ENCODE assay signal across 12 cellular contexts in the genomic region with DNA sequence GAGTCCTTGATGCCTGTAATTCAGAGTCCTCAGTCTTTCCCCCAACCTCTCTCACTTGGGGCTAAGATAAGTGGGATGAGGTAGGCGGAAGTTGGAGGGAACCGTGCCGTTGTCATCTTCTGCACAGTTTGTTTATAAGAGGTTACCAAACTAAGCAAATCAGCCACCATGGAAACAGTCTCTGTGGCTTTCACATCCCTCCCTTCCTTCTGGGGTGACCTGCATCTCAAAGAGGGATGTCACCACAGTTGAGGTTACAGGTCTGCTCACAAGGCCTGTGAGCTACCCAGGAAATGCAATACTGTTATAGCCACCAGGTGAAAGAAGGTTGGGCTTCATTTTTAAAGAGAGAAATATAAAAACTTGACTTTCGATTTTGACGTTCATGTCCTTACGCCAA. TPM values are rescaled to one million over a fixed set of nuclear protein-coding genes. Genes with fewer than 3 reads are reported as not detected.
DNase-seq lines count a peak whose midpoint lies in the region; ATAC-seq, FAIRE-seq and TF ChIP-seq lines count a peak whose summit lies in the region.
"Had no signal": no experiment of that assay in that cellular context is flagged by ENCODE, and none has a peak within 500 bp of the region (broad histone marks: within the 10 kb centered on the region; RNA-seq: fewer than 3 reads in every experiment).

No MANE protein-coding gene starts in this region.

- CTCF ChIA-PET in GM12878 (lab: Yijun Ruan, JAX), result interaction anchor here (1.8 kb wide), 1 partner anchor 83 kb away, joined by 7 read pairs; no protein-coding TSS in a partner anchor

- no peak for TF ChIP-seq POLR2A in GM12878 (IDR thresholded peaks at IDR 0.05; ENCODE audit: low read depth, low read length)

- H3K79me2 ChIP-seq in GM12878 (ENCODE audit: control insufficient read depth, insufficient read depth, low read length), result no peaks in the 10 kb centered on the region

- H3K27ac ChIP-seq in GM12878 (ENCODE audit: control insufficient read depth, insufficient read depth), result no peak overlapping the region

- DNase-seq in GM13977 (ENCODE audit: low spot score) (peak; percentile 35), GM12878 (ENCODE audit: low read depth, low spot score) (peak; percentile 56), dermis blood vessel endothelial cell (no peak), hepatic stellate cell (ENCODE audit: low spot score) (no peak), T1000 (lab: John Stamatoyannopoulos, UW) (no peak), NCI-H510A treated with DMSO at 0.1 percent for 48 hours (lab: John Stamatoyannopoulos, UW) (no peak)
- DNase-seq: amygdala had no signal

- SMC1A ChIA-PET in GM12878 (lab: Charles Lee; ENCODE audit: uncharacterized antibody, unreplicated experiment), result no interaction called here

- H3K4me3 ChIP-seq in GM12878, result no peak overlapping the region

- peak overlapping the region; percentile 48 to 71 (median 66) for H3K27ac Mint-ChIP-seq in IgD-negative memory B cell

- no peak for FAIRE-seq in GM12878 (lab: Jason Lieb, UNC)
- FAIRE-seq: frontal cortex, HTR-8/SVneo had no signal

- no peaks in the 10 kb centered on the region for H4K20me1 ChIP-seq in GM12878 (ENCODE audit: control insufficient read depth, insufficient read depth)

- no peak for TF ChIP-seq RAD21 in GM12878 (IDR thresholded peaks at IDR 0.05; ENCODE audit: insufficient read depth, low read depth, low read length)

- in situ Hi-C loops in GM13977 (cut with MboI; ENCODE audit: low pct_unique_long_range_greater_than_20kb, low sequenced_read_pairs, unreplicated experiment) (no loop called here), GM12878 (cut with MboI) (no loop called here)

- peaks cover 14 to 31% (median 23%) of the 10 kb centered on the region in 3 donors for H3K4me1 Mint-ChIP-seq in IgD-negative memory B cell

- no peaks in the 10 kb centered on the region for H3K9me3 Mint-ChIP-seq in IgD-negative memory B cell

- WGBS in GM12878 (ENCODE audit: insufficient coverage, insufficient replicate concordance, low lambda C conversion rate, missing lambda C conversion rate), result 21% methylated on average over 6 of the region's 6 CpGs

- H2AFZ ChIP-seq in GM12878 (ENCODE audit: control insufficient read depth, low read depth, low read length), result no peak overlapping the region

- ATAC-seq in GM21529 (IDR thresholded peaks at IDR 0.05; ENCODE audit: unreplicated experiment) (peak; percentile 55), GM12878 (peak; percentile 56)

- H3K36me3 Mint-ChIP-seq in IgD-negative memory B cell, result no peaks in the 10 kb centered on the region

- H3K9ac ChIP-seq in GM12878 (ENCODE audit: control insufficient read depth, insufficient read depth, low read length), result no peak overlapping the region

- TF ChIP-seq CTCF in GM13977 (IDR thresholded peaks at IDR 0.05; ENCODE audit: extremely low read depth, insufficient read depth, missing control alignments) (no peak), GM12878 (IDR thresholded peaks at IDR 0.05 in 2 of 3, conservative IDR thresholded peaks at IDR 0.05 in 1 of 3; ENCODE audit: control insufficient read depth in 2 of 3, extremely low read depth in 1 of 3, insufficient read depth in 1 of 3, low read depth in 3 of 3, low read length in 3 of 3) (0 out of 6 replicates have a peak, but pooled peaks of 1 of the 3 experiments have one; percentile 13)

- H3K9me3 ChIP-seq in GM12878 (replicated peaks; ENCODE audit: control insufficient read depth, insufficient read depth, low read length), result no peaks in the 10 kb centered on the region

- RAD21 ChIA-PET in GM12878 (lab: Charles Lee; ENCODE audit: unreplicated experiment), result no interaction called here

- BruUV-seq in GM12878 (replicated peaks; lab: Mats Ljungman, UMichigan), result no TSS peak

- no peak for TF ChIP-seq EP300 in GM12878 (IDR thresholded peaks at IDR 0.05; ENCODE audit: borderline replicate concordance in 1 of 2, control insufficient read depth in 1 of 2, low read depth in 2 of 2, low read length in 2 of 2)

- H3K36me3 ChIP-seq in GM12878 (ENCODE audit: control insufficient read depth in 2 of 2, insufficient read depth in 2 of 2, low read length in 1 of 2), result no peaks in the 10 kb centered on the region

- H3K4me2 ChIP-seq in GM12878 (ENCODE audit: control insufficient read depth, insufficient read depth), result no peak overlapping the region; the same call in none of the 2 replicates

- peaks cover 33% of the 10 kb centered on the region for H3K27me3 Mint-ChIP-seq in IgD-negative memory B cell

- H3K4me3 Mint-ChIP-seq in IgD-negative memory B cell, result peak overlapping the region in 3 of 4 donors; percentile 21 to 82 (median 69)
- H3K4me3 Mint-ChIP-seq: neural crest cell had no signal

- intact Hi-C loops in GM12878 (cut with micrococcal nuclease; ENCODE audit: unreplicated experiment), result loop anchor here (10.0 kb wide), 1 partner anchor 591 kb away; no protein-coding TSS in a partner anchor

- POLR2A ChIA-PET in GM12878 (lab: Charles Lee), result no interaction called here

- H3K4me1 ChIP-seq in GM12878 (ENCODE audit: control insufficient read depth, insufficient read depth, low read length), result peaks cover 19% of the 10 kb centered on the region

- H3K27me3 ChIP-seq in GM12878 (replicated peaks in 1 of 2; ENCODE audit: control insufficient read depth in 2 of 2, insufficient read depth in 2 of 2, low read length in 1 of 2), result peaks cover 0 to 1% of the 10 kb centered on the region in 2 experiments; a peak in 1 of 4 replicates

TF ChIP-seq in GM12878, 131 proteins besides CTCF, POLR2A, EP300 and RAD21:
- TF ChIP-seq IKZF1 (conservative IDR thresholded peaks at IDR 0.05) (peak; percentile 16; the same call in 1 of the 2 replicates), BHLHE40 (IDR thresholded peaks at IDR 0.05; ENCODE audit: borderline replicate concordance in 1 of 2, low read depth in 2 of 2, low read length in 1 of 2) (peak; percentile 12 to 43; a peak in 1 of 4 replicates), BRCA1 (IDR thresholded peaks at IDR 0.05; ENCODE audit: low read depth, low read length) (no peak), RUNX3 (IDR thresholded peaks at IDR 0.05; ENCODE audit: low read length) (peak; percentile 84)

RNA-seq across cellular contexts. Expression of a gene that starts 26.3 kb away (rescaled TPM):
- polyA plus RNA-seq in IgD-negative memory B cell, result not detected
- total RNA-seq in GM12878 (2013; cell fraction: nucleolus; rRNA removed), result not detected in 2 replicates
- under 0.01 and 0.11 TPM in 2 replicates for total RNA-seq in GM12878 (2014; rRNA removed)
- not detected in 2 replicates for total RNA-seq in GM12878 (2014; rRNA removed; fragmentation: Illumina TruSeq; extraction: Trizol)
- 0.05 and 0.10 TPM in 2 replicates for total RNA-seq in GM12878 (2021)
- 0.25 TPM for polyA plus RNA-seq in GM12878 (2011; ENCODE audit: low read depth)
- not detected in 2 replicates for polyA plus RNA-seq in GM12878 (2011; rRNA removed)
- polyA plus RNA-seq in GM12878 (2011; cell fraction: cytosol; rRNA removed), result not detected in 2 replicates
- 0.06 and 0.15 TPM in 2 replicates for polyA plus RNA-seq in GM12878 (2011; cell fraction: nucleus; rRNA removed)
- polyA plus RNA-seq in GM12878 (2012), result 0.28 and 0.34 TPM in 2 replicates
- 0.01 TPM in 1 of 2 replicates, not detected in the other for polyA plus RNA-seq in GM12878 (2014; fragmentation: Illumina TruSeq; extraction: Trizol)
- polyA plus RNA-seq in GM12878 (2014; fragmentation: Nextera tagmentation; extraction: Ambion mirVana), result not detected
- 0.03 and 0.05 TPM in 2 replicates for polyA plus RNA-seq in GM12878 (2014; rRNA removed)
- under 1 TPM in 1 of 2 experiments, not detected in 1; 0.08 TPM for polyA plus RNA-seq in GM12878 (2016; fragmentation: Nextera tagmentation; extraction: Ambion mirVana)
- not detected in 2 replicates for polyA minus RNA-seq in GM12878 (2011; rRNA and poly(A)+ RNA removed)
- polyA minus RNA-seq in GM12878 (2011; cell fraction: cytosol; rRNA and poly(A)+ RNA removed), result not detected in 2 replicates
- polyA minus RNA-seq in GM12878 (2011; cell fraction: nucleus; rRNA and poly(A)+ RNA removed), result not detected in 2 replicates
- total RNA-seq in dermis blood vessel endothelial cell, result 0.47 and 0.51 TPM in 2 replicates

Comparison
In these comparisons a context has a peak if more than half of its experiments do, and no peak if none do; other contexts are left out.
1. DNase-seq: peak in GM13977 (single experiment) and GM12878 (single experiment); none in dermis blood vessel endothelial cell (single experiment), hepatic stellate cell (single experiment), T1000 (single experiment) and NCI-H510A treated with DMSO at 0.1 percent for 48 hours (single experiment).